1 cellular context compared by ENCODE assay signal in the genomic region with DNA sequence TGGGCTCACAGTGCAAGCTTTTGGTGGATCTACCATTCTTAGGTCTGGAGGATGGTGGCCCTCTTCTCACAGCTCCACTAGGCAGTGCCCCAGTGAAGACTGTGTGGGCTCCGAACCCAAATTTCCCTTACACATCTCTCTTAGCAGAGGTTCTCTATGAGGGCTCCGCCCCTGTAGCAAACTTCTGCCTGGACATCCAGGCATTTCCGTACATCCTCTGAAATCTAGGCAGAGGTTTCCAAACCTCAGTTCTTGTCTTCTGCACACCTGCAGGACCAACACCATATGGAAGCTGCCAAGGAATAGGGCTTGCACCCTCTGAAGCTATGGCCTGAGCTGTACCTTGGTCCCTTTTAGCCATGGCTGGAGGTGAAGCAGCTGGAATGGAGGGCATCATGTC.
TF ChIP-seq lines count a peak whose summit lies in the region.

No MANE protein-coding gene starts in this region.

TF ChIP-seq in K562, 482 proteins besides CTCF, POLR2A, EP300 and RAD21 (continued from another document):
- TF ChIP-seq CBX3 (IDR thresholded peaks at IDR 0.05; ENCODE audit: borderline replicate concordance in 1 of 2, low read length in 2 of 2), result peak in 1 of 2 experiments; percentile 83; a peak in 2 of 3 replicates
- 0 out of 2 replicates have a peak, but pooled peaks have one; percentile 24 for TF ChIP-seq ETV1 (tag; conservative IDR thresholded peaks at IDR 0.05; ENCODE audit: low read depth)
- TF ChIP-seq CBX5 (IDR thresholded peaks at IDR 0.05; ENCODE audit: borderline replicate concordance, low read depth), result peak; percentile 85; the same call in 1 of the 2 replicates
- TF ChIP-seq, protein P1, sequence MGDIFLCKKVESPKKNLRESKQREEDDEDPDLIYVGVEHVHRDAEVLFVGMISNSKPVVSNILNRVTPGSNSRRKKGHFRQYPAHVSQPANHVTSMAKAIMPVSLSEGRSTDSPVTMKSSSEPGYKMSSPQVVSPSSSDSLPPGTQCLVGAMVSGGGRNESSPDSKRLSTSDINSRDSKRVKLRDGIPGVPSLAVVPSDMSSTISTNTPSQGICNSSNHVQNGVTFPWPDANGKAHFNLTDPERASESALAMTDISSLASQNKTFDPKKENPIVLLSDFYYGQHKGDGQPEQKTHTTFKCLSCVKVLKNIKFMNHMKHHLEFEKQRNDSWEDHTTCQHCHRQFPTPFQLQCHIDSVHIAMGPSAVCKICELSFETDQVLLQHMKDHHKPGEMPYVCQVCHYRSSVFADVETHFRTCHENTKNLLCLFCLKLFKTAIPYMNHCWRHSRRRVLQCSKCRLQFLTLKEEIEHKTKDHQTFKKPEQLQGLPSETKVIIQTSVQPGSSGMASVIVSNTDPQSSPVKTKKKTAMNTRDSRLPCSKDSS (IDR thresholded peaks at IDR 0.05; ENCODE audit: low read depth, partially characterized antibody), result peak; percentile 94
- peak; percentile 72; the same call in 1 of the 2 replicates for TF ChIP-seq HLTF (IDR thresholded peaks at IDR 0.05)
- 0 out of 2 replicates have a peak, but pooled peaks have one; percentile 42 for TF ChIP-seq ZEB2 (IDR thresholded peaks at IDR 0.05)
- TF ChIP-seq TRIM28 (IDR thresholded peaks at IDR 0.05), result peak; percentile 96
